Comparison of ENCODE assay signal across 8 cellular contexts in genomic region chr10:73097305-73097670, GRCh38. TPM values are rescaled to one million over a fixed set of nuclear protein-coding genes. Genes with fewer than 3 reads are reported as not detected.
DNase-seq lines count a peak whose midpoint lies in the region; ATAC-seq, FAIRE-seq and TF ChIP-seq lines count a peak whose summit lies in the region.

No MANE protein-coding gene starts in this region.

- DNase-seq in LNCaP clone FGC (ENCODE audit: low read depth) (no peak), H1 (ENCODE audit: low read depth in 1 of 2, low spot score in 2 of 2) (no peak), trophoblast cell (peak in 1 of 2 donors; percentile 61), DMS79 treated with DMSO at 0.1 percent for 48 hours (lab: John Stamatoyannopoulos, UW) (no peak), DMS 273 (lab: John Stamatoyannopoulos, UW; ENCODE audit: unreplicated experiment) (no peak), putamen (ENCODE audit: low spot score) (no peak), left colon (no peak)

- intact Hi-C loops in left colon (cut with DNase I, micrococcal nuclease) = no loop called here

- no peak overlapping the region for H4K5ac ChIP-seq in H1 (ENCODE audit: insufficient read length, low read depth, low read length)

- TF ChIP-seq POLR2A in GM18505 (IDR thresholded peaks at IDR 0.05; ENCODE audit: borderline replicate concordance, extremely low read depth, insufficient read depth, insufficient read length) = no peak
- no peak for TF ChIP-seq POLR2A in H1 (IDR thresholded peaks at IDR 0.05; ENCODE audit: control extremely low read depth in 1 of 2, low read depth in 2 of 2, low read length in 2 of 2)

- no peaks in the 10 kb centered on the region for H3K27me3 ChIP-seq in H1 (replicated peaks in 1 of 4; ENCODE audit: control insufficient read depth in 3 of 4, extremely low read depth in 1 of 4, insufficient read depth in 3 of 4, low read length in 3 of 4)
- H3K27me3 ChIP-seq in trophoblast cell (ENCODE audit: insufficient read depth, low read length) = no peaks in the 10 kb centered on the region

- H3K9me3 ChIP-seq in H1 (ENCODE audit: insufficient read depth in 2 of 2, low read depth in 1 of 2, low read length in 1 of 2) (no peaks in the 10 kb centered on the region), trophoblast cell (ENCODE audit: insufficient read depth, low read depth, low read length) (no peaks in the 10 kb centered on the region)

- no peaks in the 10 kb centered on the region for H4K20me1 ChIP-seq in H1 (replicated peaks in 1 of 2; ENCODE audit: control insufficient read depth in 1 of 2, insufficient read depth in 2 of 2, low read length in 2 of 2)

- H3K4me1 ChIP-seq in H1 (replicated peaks in 1 of 4; ENCODE audit: control insufficient read depth in 3 of 4, insufficient read depth in 4 of 4, low read length in 3 of 4) = peaks cover 0 to 2% (median 0%) of the 10 kb centered on the region in 4 experiments; a peak in 1 of 7 replicates
- no peaks in the 10 kb centered on the region for H3K4me1 ChIP-seq in trophoblast cell (ENCODE audit: control insufficient read depth in 1 of 2, insufficient read depth in 2 of 2, low read length in 2 of 2)

- H2BK20ac ChIP-seq in H1 (ENCODE audit: low read length) = no peak overlapping the region

- H4K91ac ChIP-seq in H1 (replicated peaks; ENCODE audit: insufficient read length, low read length) (no peak overlapping the region), trophoblast cell (ENCODE audit: low read depth, low read length) (no peak overlapping the region)

- H3K56ac ChIP-seq in H1 (replicated peaks; ENCODE audit: insufficient read length, low read depth, low read length) = no peak overlapping the region

- peak; percentile 0 for ATAC-seq in GM18505 (IDR thresholded peaks at IDR 0.05; ENCODE audit: unreplicated experiment)
- ATAC-seq in left colon = no peak

- H2BK12ac ChIP-seq in H1 (ENCODE audit: low read depth, low read length) = no peak overlapping the region
- H2BK12ac ChIP-seq in trophoblast cell (ENCODE audit: low read length) = no peak overlapping the region

- peak overlapping the region; percentile 96 for H3K4me3 ChIP-seq in LNCaP clone FGC (ENCODE audit: low read depth, low read length)
- peak overlapping the region; percentile 50 to 89 (median 78) for H3K4me3 ChIP-seq in H1 (ENCODE audit: extremely low read depth in 1 of 4, insufficient read depth in 2 of 4, low read depth in 3 of 4, low read length in 4 of 4)
- no peak overlapping the region for H3K4me3 ChIP-seq in trophoblast cell (ENCODE audit: low read depth, low read length)

- H4K8ac ChIP-seq in H1 (ENCODE audit: extremely low read depth, insufficient read depth, low read length) = no peak overlapping the region
- no peak overlapping the region for H4K8ac ChIP-seq in trophoblast cell (ENCODE audit: low read depth, low read length)

- H3K36me3 ChIP-seq in H1 (ENCODE audit: control insufficient read depth in 2 of 4, insufficient read depth in 4 of 4, low read length in 3 of 4) = no peaks in the 10 kb centered on the region
- peaks cover 2 to 6% of the 10 kb centered on the region in 2 experiments for H3K36me3 ChIP-seq in trophoblast cell (ENCODE audit: control insufficient read depth in 1 of 2, insufficient read depth in 2 of 2, low read length in 2 of 2)

- H2BK15ac ChIP-seq in H1 (ENCODE audit: low read length) = no peak overlapping the region

- peaks cover 2% of the 10 kb centered on the region; the same call in 1 of the 2 replicates for H3K79me1 ChIP-seq in H1 (ENCODE audit: low read depth, low read length)
- peaks cover 11% of the 10 kb centered on the region for H3K79me1 ChIP-seq in trophoblast cell (ENCODE audit: low read length)

- no peak overlapping the region for H2BK5ac ChIP-seq in H1 (ENCODE audit: low read depth, low read length)
- no peak overlapping the region for H2BK5ac ChIP-seq in trophoblast cell (ENCODE audit: low read depth, low read length, poor library complexity)

- H3K4ac ChIP-seq in H1 (replicated peaks; ENCODE audit: insufficient read length, low read depth, low read length) (no peak overlapping the region), trophoblast cell (ENCODE audit: low read depth, low read length) (no peak overlapping the region)

- H2AFZ ChIP-seq in H1 (ENCODE audit: low read length) (peak overlapping the region; percentile 43; the same call in 1 of the 2 replicates), trophoblast cell (ENCODE audit: insufficient read depth, low read length, poor library complexity) (no peak overlapping the region)

- no peak overlapping the region for H2BK120ac ChIP-seq in H1 (replicated peaks; ENCODE audit: low read depth, low read length)
- H2BK120ac ChIP-seq in trophoblast cell (ENCODE audit: insufficient read depth, low read length, poor library complexity) = no peak overlapping the region

- H3K23ac ChIP-seq in H1 (ENCODE audit: insufficient read length) = no peak overlapping the region
- no peak overlapping the region for H3K23ac ChIP-seq in trophoblast cell (ENCODE audit: low read length)

- H3K9ac ChIP-seq in H1 (replicated peaks in 1 of 4; ENCODE audit: extremely low read depth in 1 of 4, low read depth in 3 of 4, low read length in 3 of 4) (peak overlapping the region in 2 of 4 experiments; percentile 72 to 79; a peak in 5 of 7 replicates), trophoblast cell (ENCODE audit: low read length) (no peak overlapping the region)

- no peak for TF ChIP-seq CTCF in LNCaP clone FGC (IDR thresholded peaks at IDR 0.05; ENCODE audit: control insufficient read depth, extremely low read depth, insufficient read depth)
- TF ChIP-seq CTCF in H1 (IDR thresholded peaks at IDR 0.05; ENCODE audit: control extremely low read depth in 1 of 3, insufficient read depth in 1 of 3, low read depth in 1 of 3, low read length in 3 of 3) = no peak

- H3K27ac ChIP-seq in H1 (ENCODE audit: low read depth, low read length) (no peak overlapping the region), trophoblast cell (ENCODE audit: low read depth, low read length) (no peak overlapping the region)

- CTCF ChIA-PET in H1 (lab: Charles Lee; ENCODE audit: partially characterized antibody) = interaction anchor here (0.7 to 6.9 kb wide), 5 partner anchors 12 to 681 kb away, joined by 3 to 41 read pairs (median 4); partner anchors contain the start of gene NUDT13

- no peak overlapping the region for H2AK5ac ChIP-seq in H1 (ENCODE audit: low read depth, low read length)
- no peak overlapping the region for H2AK5ac ChIP-seq in trophoblast cell (ENCODE audit: low read length)

- WGBS in H1 (ENCODE audit: extremely low coverage in 1 of 2, insufficient coverage in 1 of 2, insufficient read length in 1 of 2, insufficient replicate concordance in 2 of 2, low coverage in 1 of 2, low lambda C conversion rate in 2 of 2, missing lambda C conversion rate in 1 of 2), 2 experiments = 72% methylated on average over 4 of the region's 4 CpGs; no CpG with 5 or more reads in 1 of the 2 experiments
- no CpG with 5 or more reads among the region's 4 CpGs for WGBS in trophoblast cell (ENCODE audit: extremely low coverage, insufficient coverage, insufficient read length)

- H3K4me2 ChIP-seq in H1 (ENCODE audit: insufficient read depth in 1 of 2, low read depth in 2 of 2, low read length in 2 of 2) (peak overlapping the region; percentile 78 to 87), trophoblast cell (ENCODE audit: low read length) (peak overlapping the region; percentile 66)

- no peak for TF ChIP-seq RAD21 in H1 (IDR thresholded peaks at IDR 0.05 in 1 of 2, conservative IDR thresholded peaks at IDR 0.05 in 1 of 2; ENCODE audit: low read depth in 2 of 2, low read length in 2 of 2)

- H3K18ac ChIP-seq in H1 (ENCODE audit: extremely low read depth, low read length) = no peak overlapping the region
- H3K18ac ChIP-seq in trophoblast cell (ENCODE audit: low read length) = no peak overlapping the region

- no peak for FAIRE-seq in H1 (lab: Jason Lieb, UNC)

- no peak overlapping the region for H4K12ac ChIP-seq in trophoblast cell (ENCODE audit: low read depth, low read length)

- H3K23me2 ChIP-seq in H1 (ENCODE audit: low read depth, low read length) = no peaks in the 10 kb centered on the region; the same call in 1 of the 2 replicates

- H3K79me2 ChIP-seq in H1 (ENCODE audit: control insufficient read depth in 1 of 2, insufficient read depth in 2 of 2, low read length in 2 of 2) (peaks cover 0 to 24% of the 10 kb centered on the region in 2 experiments; a peak in 3 of 4 replicates), trophoblast cell (ENCODE audit: control insufficient read depth, insufficient read depth, low read length, poor library complexity) (peaks cover 8% of the 10 kb centered on the region)

- POLR2A ChIA-PET in H1 (lab: Charles Lee; ENCODE audit: partially characterized antibody) = interaction anchor here (0.7 to 8.0 kb wide), 13 partner anchors 11 to 822 kb away, joined by 3 to 82 read pairs (median 4); partner anchors contain the start of genes DNAJC9, ECD and NUDT13

- H3K14ac ChIP-seq in H1 (ENCODE audit: insufficient read length) (no peak overlapping the region), trophoblast cell (ENCODE audit: low read length) (no peak overlapping the region)

- TF ChIP-seq EP300 in H1 (IDR thresholded peaks at IDR 0.05; ENCODE audit: borderline replicate concordance in 1 of 2, low read depth in 2 of 2, low read length in 2 of 2) = no peak

TF ChIP-seq in H1, 55 proteins besides CTCF, POLR2A, EP300 and RAD21 (continues in another document):
- TF ChIP-seq YY1 (IDR thresholded peaks at IDR 0.05; ENCODE audit: low read depth, low read length) = no peak
- TF ChIP-seq SRF (IDR thresholded peaks at IDR 0.05; ENCODE audit: low read depth, low read length) = no peak

RNA-seq across cellular contexts. Expression of gene P4HA1, which starts 0.6 kb away (rescaled TPM):
- total RNA-seq in H1 (2021; fragmentation: NEBNext Ultra II Directional; extraction: Animal tissue kit (Norgen Biotek cat#: 25700)) = 25.3 and 25.7 TPM in 2 replicates
- polyA plus RNA-seq in H1 (2011; rRNA removed) = 6.7 and 12.0 TPM in 2 replicates
- 18.8 TPM for polyA plus RNA-seq in H1 (2011; cell fraction: cytosol; rRNA removed)
- 4.6 TPM for polyA plus RNA-seq in H1 (2011; cell fraction: nucleus; rRNA removed)
- 14.5 to 23.7 TPM (median 15.0 TPM) in 4 replicates for polyA plus RNA-seq in H1 (2012, experiment 1 of 2)
- polyA plus RNA-seq in H1 (2012, experiment 2 of 2) = 2.5 TPM
- polyA plus RNA-seq in H1 (2013, experiment 1 of 2) = 53.0 TPM
- 53.0 TPM for polyA plus RNA-seq in H1 (2013, experiment 2 of 2)
- 15.6 and 23.5 TPM in 2 replicates for polyA minus RNA-seq in H1 (2011; rRNA and poly(A)+ RNA removed)
- 14.9 TPM for polyA minus RNA-seq in H1 (2011; cell fraction: cytosol; rRNA and poly(A)+ RNA removed)
- polyA minus RNA-seq in H1 (2011; cell fraction: nucleus; rRNA and poly(A)+ RNA removed) = 13.6 TPM
- 103 TPM in 2 replicates for polyA plus RNA-seq in trophoblast cell (2013)
- 10 to 100 TPM; 14.1 to 33.3 TPM for total RNA-seq in left colon

RNA-seq across cellular contexts. Expression of gene NUDT13, which starts 13.0 kb away (rescaled TPM):
- total RNA-seq in H1 (2021; fragmentation: NEBNext Ultra II Directional; extraction: Animal tissue kit (Norgen Biotek cat#: 25700)) = 1.5 and 1.9 TPM in 2 replicates
- polyA plus RNA-seq in H1 (2011; rRNA removed) = 0.83 and 1.9 TPM in 2 replicates
- polyA plus RNA-seq in H1 (2011; cell fraction: cytosol; rRNA removed) = 2.8 TPM
- 1.9 TPM for polyA plus RNA-seq in H1 (2011; cell fraction: nucleus; rRNA removed)
- 2.6 to 3.9 TPM (median 3.4 TPM) in 4 replicates for polyA plus RNA-seq in H1 (2012, experiment 1 of 2)
- polyA plus RNA-seq in H1 (2012, experiment 2 of 2) = 0.35 TPM
- polyA plus RNA-seq in H1 (2013, experiment 1 of 2) = 1.8 TPM
- polyA plus RNA-seq in H1 (2013, experiment 2 of 2) = 2.1 TPM
- polyA minus RNA-seq in H1 (2011; rRNA and poly(A)+ RNA removed) = 1.2 and 2.4 TPM in 2 replicates
- 0.95 TPM for polyA minus RNA-seq in H1 (2011; cell fraction: cytosol; rRNA and poly(A)+ RNA removed)
- polyA minus RNA-seq in H1 (2011; cell fraction: nucleus; rRNA and poly(A)+ RNA removed) = 1.6 TPM
- 0.96 and 1.4 TPM in 2 replicates for polyA plus RNA-seq in trophoblast cell (2013)
- 1 to 10 TPM; 3.3 to 3.8 TPM for total RNA-seq in left colon
